Comparison of ENCODE assay signal across 8 cellular contexts in the genomic region with DNA sequence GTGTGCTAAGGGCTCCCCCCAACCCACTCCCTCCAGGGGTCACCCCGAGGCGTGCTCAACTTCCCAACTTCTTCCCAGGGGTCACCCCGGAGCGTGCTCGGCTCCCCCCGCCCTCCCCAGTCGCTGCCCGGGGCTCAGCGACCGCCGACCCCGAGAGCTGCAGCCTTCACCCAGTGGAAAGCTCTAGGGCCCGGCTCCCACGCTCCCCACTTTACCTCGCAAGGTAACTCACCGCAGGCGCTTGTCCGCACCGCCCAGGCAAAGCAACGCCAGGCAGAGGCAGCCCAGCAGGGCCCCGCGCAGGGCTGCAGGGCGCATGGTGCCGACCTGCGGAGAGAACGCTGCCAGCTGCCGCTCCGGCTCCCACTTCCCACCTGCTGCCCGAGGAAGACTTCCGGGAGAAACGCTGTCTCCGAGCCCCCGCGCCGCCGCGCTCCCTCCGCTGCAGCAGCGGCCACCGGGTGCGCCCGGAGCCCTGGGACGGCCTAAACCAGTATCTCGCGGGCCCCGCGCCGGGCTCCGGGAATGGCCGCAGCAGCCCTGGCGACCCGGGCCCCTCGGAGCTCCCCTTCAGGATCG. TPM values are rescaled to one million over a fixed set of nuclear protein-coding genes. Genes with fewer than 3 reads are reported as not detected.
DNase-seq lines count a peak whose midpoint lies in the region; ATAC-seq and TF ChIP-seq lines count a peak whose summit lies in the region.

No MANE protein-coding gene starts in this region.

- peak overlapping the region; percentile 86 for H3K4me3 Mint-ChIP-seq in natural killer cell

- no peaks in the 10 kb centered on the region for H3K36me3 Mint-ChIP-seq in natural killer cell

- peak overlapping the region in 1 of 2 donors; percentile 89 for H3K27ac Mint-ChIP-seq in natural killer cell

- ATAC-seq in GM18498 (IDR thresholded peaks at IDR 0.05; ENCODE audit: unreplicated experiment) = peak; percentile 8
- ATAC-seq in HG03066 (IDR thresholded peaks at IDR 0.05; ENCODE audit: low read depth, unreplicated experiment) = peak; percentile 1
- ATAC-seq in natural killer cell = peak; percentile 11 to 41 (median 36)

- POLR2A ChIA-PET in A673 (lab: Charles Lee; ENCODE audit: low non-redundant PET) (interaction anchor here (0.7 kb wide), 1 partner anchor 1919 kb away, joined by 11 read pairs; no protein-coding TSS in a partner anchor), RWPE1 (lab: Yijun Ruan, JAX; ENCODE audit: low non-redundant PET) (interaction anchor here (0.6 to 1.1 kb wide), 2 partner anchors 23 to 328 kb away, joined by 4 to 7 read pairs; no protein-coding TSS in a partner anchor)

- H3K4me1 Mint-ChIP-seq in natural killer cell = peaks cover 54 to 73% of the 10 kb centered on the region in 2 donors

- no peaks in the 10 kb centered on the region for H3K9me3 ChIP-seq in A673 (ENCODE audit: low read depth, low read length, poor library complexity, severe bottlenecking)

- no TSS peak for BruUV-seq in A673 (replicated peaks; lab: Mats Ljungman, UMichigan)

- H3K9me3 Mint-ChIP-seq in natural killer cell = no peaks in the 10 kb centered on the region

- DNase-seq in A673 (ENCODE audit: low spot score) (no peak), RWPE1 (ENCODE audit: low spot score) (peak; percentile 13), epithelial cell of esophagus (ENCODE audit: low read depth) (peak; percentile 46), natural killer cell (no peak), putamen (ENCODE audit: low spot score) (no peak), NCI-H446 treated with DMSO at 0.1 percent for 48 hours (lab: John Stamatoyannopoulos, UW) (no peak)

- H3K27me3 ChIP-seq in A673 (replicated peaks; ENCODE audit: insufficient read depth, low read depth, low read length, poor library complexity) = no peaks in the 10 kb centered on the region

- no peaks in the 10 kb centered on the region for H3K27me3 Mint-ChIP-seq in natural killer cell (ENCODE audit: low read depth in 2 of 2)

- H3K4me3 ChIP-seq in A673 (ENCODE audit: low read depth, low read length, poor library complexity, severe bottlenecking) = peak overlapping the region; percentile 79
- peak overlapping the region; percentile 56 for H3K4me3 ChIP-seq in epithelial cell of esophagus (ENCODE audit: low read length)

- TF ChIP-seq CTCF in A673 (conservative IDR thresholded peaks at IDR 0.05; ENCODE audit: low read depth, low read length) = no peak
- TF ChIP-seq CTCF in RWPE1 (conservative IDR thresholded peaks at IDR 0.05; ENCODE audit: low read depth) = no peak
- no peak for TF ChIP-seq CTCF in epithelial cell of esophagus (IDR thresholded peaks at IDR 0.05; ENCODE audit: insufficient read depth, low read depth, low read length, missing control alignments)
- no peak for TF ChIP-seq CTCF in natural killer cell (IDR thresholded peaks at IDR 0.05)

- no peaks in the 10 kb centered on the region for H3K36me3 ChIP-seq in A673 (ENCODE audit: insufficient read depth, low read length, poor library complexity, severe bottlenecking)

- CTCF ChIA-PET in A673 (lab: Charles Lee) = interaction anchor here (0.7 to 0.9 kb wide), 2 partner anchors 181 to 289 kb away, joined by 3 read pairs; no protein-coding TSS in a partner anchor
- CTCF ChIA-PET in RWPE1 (lab: Yijun Ruan, JAX) = interaction anchor here (0.6 to 0.8 kb wide), 3 partner anchors 140 to 220 kb away, joined by 3 to 4 read pairs (median 3); no protein-coding TSS in a partner anchor

- no peak overlapping the region for H3K27ac ChIP-seq in A673 (ENCODE audit: low read depth, low read length, poor library complexity, severe bottlenecking)
- peak overlapping the region; percentile 66; the same call in 1 of the 2 replicates for H3K27ac ChIP-seq in RWPE1

- H3K4me1 ChIP-seq in A673 (ENCODE audit: insufficient read depth, low read length, poor library complexity, severe bottlenecking) = peaks cover 26% of the 10 kb centered on the region

- intact Hi-C loops in A673 (cut with micrococcal nuclease; ENCODE audit: unreplicated experiment) = no loop called here
- intact Hi-C loops in natural killer cell (cut with micrococcal nuclease) = loop anchor here (1.0 to 5.0 kb wide), 2 partner anchors 43 to 329 kb away; partner anchors contain the start of genes CEP43 and RPS6KA2

RNA-seq across cellular contexts. Expression of gene RNASET2, which starts 0.4 kb away (rescaled TPM):
- total RNA-seq in A673 (2021) (5.7 and 11.9 TPM in 2 replicates), natural killer cell (100 to 1,000 TPM in 1 of 3 donors, 10 to 100 TPM in 2; 65.1 to 106 (median 84.5) TPM)

RNA-seq across cellular contexts. Expression of gene CEP43, which starts 43.2 kb away (rescaled TPM):
- total RNA-seq in A673 (2021) = 33.4 and 34.2 TPM in 2 replicates
- total RNA-seq in natural killer cell = 10 to 100 TPM; 13.5 to 17.0 (median 15.4) TPM

Comparison
In these comparisons a context has a peak if more than half of its experiments do, and no peak if none do; other contexts are left out.
1. DNase-seq: peak in RWPE1 (single experiment) and epithelial cell of esophagus (single experiment); none in A673 (single experiment), natural killer cell (single experiment), putamen (single experiment) and NCI-H446 treated with DMSO at 0.1 percent for 48 hours (single experiment).
2. Peak in every context shown above with its lines, with median percentiles within 50 percentile points of each other: ATAC-seq.